ENCODE assay signal across 17 cellular contexts in the genomic region with DNA sequence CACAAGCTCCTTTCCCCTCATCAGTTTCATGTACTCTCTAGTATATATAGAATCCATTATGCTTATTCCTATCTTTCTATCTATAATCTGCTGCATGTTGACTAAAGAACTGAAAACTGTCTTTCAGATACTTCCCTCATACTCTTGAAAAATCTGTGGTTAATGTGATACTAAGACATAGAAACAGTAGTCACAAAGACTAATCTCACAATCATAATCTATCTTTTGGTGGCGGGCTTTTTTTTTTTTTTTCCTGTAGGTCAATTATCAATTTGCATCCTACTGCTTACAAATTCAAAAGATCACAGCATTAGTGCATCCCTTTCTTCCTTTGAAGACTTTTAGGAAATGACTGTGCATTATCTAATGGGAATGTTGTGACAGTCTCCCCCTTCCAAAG. TPM values are rescaled to one million over a fixed set of nuclear protein-coding genes. Genes with fewer than 3 reads are reported as not detected.
DNase-seq lines count a peak whose midpoint lies in the region; ATAC-seq and TF ChIP-seq lines count a peak whose summit lies in the region.
"Had no signal": no experiment of that assay in that cellular context is flagged by ENCODE, and none has a peak within 500 bp of the region (broad histone marks: within the 10 kb centered on the region; RNA-seq: fewer than 3 reads in every experiment).

No MANE protein-coding gene starts in this region.

- in situ Hi-C loops in ACHN (cut with HindIII; ENCODE audit: low pct_ligation_motif_present, low pct_unique_long_range_greater_than_20kb, low sequenced_read_pairs), result no loop called here

- POLR2A ChIA-PET in CD4-positive, alpha-beta T cell (lab: Charles Lee), result interaction anchor here (1.0 kb wide), 1 partner anchor 26 kb away, joined by 4 read pairs; no protein-coding TSS in a partner anchor

- no peak for DNase-seq in CD4-positive, alpha-beta T cell
- DNase-seq in GM12865 (ENCODE audit: low read depth), result peak; percentile 38
- no peak for DNase-seq in T-helper 2 cell treated with Interferon-gamma antibody and Interleukin-4, amounts not matched to agents 5 μg/mL and 100 μg/mL, for 36 hours (ENCODE audit: low spot score)
- no peak for DNase-seq in SHP77 treated with DMSO at 0.1 percent for 48 hours (lab: John Stamatoyannopoulos, UW)
- DNase-seq in osteoblast (ENCODE audit: insufficient read length, low spot score, missing footprints), result no peak
- no peak for DNase-seq in ACHN
- DNase-seq: activated naive CD4-positive, alpha-beta T cell treated with Interleukin-2 at 50 U/mL for 16 hours; mucosa of descending colon; NCI-H187; NCI-H226; NK-92 treated with Interleukin-12 subunit alpha and Interleukin-12 subunit beta, amount 100 ng/mL, for 24 hours; stimulated activated CD4-positive, alpha-beta T cell treated with anti-CD3 and anti-CD28 coated beads, Interleukin-4, amount 100 ng/mL, for 1 hour had no signal

- peak overlapping the region; percentile 65 for H3K4me3 Mint-ChIP-seq in CD4-positive, alpha-beta T cell
- H3K4me3 Mint-ChIP-seq in T-helper 2 cell treated with Interferon-gamma antibody and Interleukin-4, amounts not matched to agents 5 μg/mL and 100 μg/mL, for 36 hours, result peak overlapping the region; percentile 2

- intact Hi-C loops in CD4-positive, alpha-beta T cell (cut with DNase I, micrococcal nuclease), result loop anchor here in 1 of 2 experiments (5.0 to 10.0 kb wide), 3 partner anchors 277 to 1302 kb away; partner anchors contain the start of genes MUL1 and OTUD3

- no peaks in the 10 kb centered on the region for H3K9me3 Mint-ChIP-seq in CD4-positive, alpha-beta T cell
- H3K9me3 Mint-ChIP-seq in T-helper 2 cell treated with Interferon-gamma antibody and Interleukin-4, amounts not matched to agents 5 μg/mL and 100 μg/mL, for 36 hours, result no peaks in the 10 kb centered on the region

- no peaks in the 10 kb centered on the region for H3K27me3 ChIP-seq in CD4-positive, alpha-beta T cell (ENCODE audit: control insufficient read depth, insufficient read depth, low read length)
- H3K27me3 ChIP-seq in muscle layer of colon (ENCODE audit: control insufficient read depth in 1 of 2, insufficient read depth in 2 of 2, low read length in 2 of 2), result no peaks in the 10 kb centered on the region
- H3K27me3 ChIP-seq in osteoblast (ENCODE audit: insufficient read depth, low read length), result no peaks in the 10 kb centered on the region

- no peak overlapping the region for H3K9ac ChIP-seq in muscle layer of colon (ENCODE audit: low read length)
- H3K9ac ChIP-seq: parathyroid adenoma had no signal

- ATAC-seq in CD4-positive, alpha-beta T cell (ENCODE audit: poor library complexity), result no peak
- ATAC-seq: left lobe of liver, mucosa of descending colon had no signal

- H3K4me3 ChIP-seq in GM12865 (ENCODE audit: low read depth, low read length) (no peak overlapping the region), muscle layer of colon (ENCODE audit: low read depth in 1 of 2, low read length in 2 of 2) (no peak overlapping the region), osteoblast (ENCODE audit: insufficient read depth, low read length) (no peak overlapping the region)
- H3K4me3 ChIP-seq: coronary artery, mucosa of descending colon, thoracic aorta had no signal

- TF ChIP-seq CTCF in CD4-positive, alpha-beta T cell (IDR thresholded peaks at IDR 0.05), result no peak
- TF ChIP-seq CTCF in GM12865 (IDR thresholded peaks at IDR 0.05; ENCODE audit: insufficient read depth, low read depth, low read length, missing control alignments), result no peak
- no peak for TF ChIP-seq CTCF in osteoblast (IDR thresholded peaks at IDR 0.05; ENCODE audit: extremely low read depth, low read depth, low read length)

- H3K4me2 ChIP-seq in osteoblast (ENCODE audit: insufficient read depth, low read length), result no peak overlapping the region

- CTCF ChIA-PET in CD4-positive, alpha-beta T cell (lab: Charles Lee), result interaction anchor here (1.5 kb wide), 1 partner anchor 25 kb away, joined by 4 read pairs; no protein-coding TSS in a partner anchor

- H3K4me1 ChIP-seq in muscle layer of colon (ENCODE audit: insufficient read depth, low read length) (peaks cover 47% of the 10 kb centered on the region), osteoblast (ENCODE audit: insufficient read depth, low read length) (peaks cover 38% of the 10 kb centered on the region)

- H3K27ac ChIP-seq in CD4-positive, alpha-beta T cell (ENCODE audit: low read depth, low read length), result no peak overlapping the region
- H3K27ac ChIP-seq in muscle layer of colon (ENCODE audit: low read depth, low read length), result peak overlapping the region; percentile 34
- no peak overlapping the region for H3K27ac ChIP-seq in osteoblast (ENCODE audit: low read depth, low read length)
- H3K27ac ChIP-seq: coronary artery, parathyroid adenoma had no signal

- H3K27ac Mint-ChIP-seq in CD4-positive, alpha-beta T cell, result no peak overlapping the region
- peak overlapping the region; percentile 22 for H3K27ac Mint-ChIP-seq in T-helper 2 cell treated with Interferon-gamma antibody and Interleukin-4, amounts not matched to agents 5 μg/mL and 100 μg/mL, for 36 hours

- H4K20me1 ChIP-seq in osteoblast (ENCODE audit: insufficient read depth, low read length), result peaks cover 75% of the 10 kb centered on the region

- H3K36me3 Mint-ChIP-seq in CD4-positive, alpha-beta T cell (ENCODE audit: low read depth), result peaks cover 29% of the 10 kb centered on the region
- peaks cover 16% of the 10 kb centered on the region for H3K36me3 Mint-ChIP-seq in T-helper 2 cell treated with Interferon-gamma antibody and Interleukin-4, amounts not matched to agents 5 μg/mL and 100 μg/mL, for 36 hours (ENCODE audit: low read depth)

- H3K79me2 ChIP-seq in osteoblast (ENCODE audit: insufficient read depth, low read length), result peaks cover 98% of the 10 kb centered on the region

- H3K4me1 Mint-ChIP-seq in CD4-positive, alpha-beta T cell (ENCODE audit: low read depth), result peaks cover 68% of the 10 kb centered on the region
- peaks cover 56% of the 10 kb centered on the region for H3K4me1 Mint-ChIP-seq in T-helper 2 cell treated with Interferon-gamma antibody and Interleukin-4, amounts not matched to agents 5 μg/mL and 100 μg/mL, for 36 hours (ENCODE audit: low read depth)

- H3K36me3 ChIP-seq in muscle layer of colon (ENCODE audit: insufficient read depth, low read length) (peaks cover 12% of the 10 kb centered on the region), osteoblast (ENCODE audit: insufficient read depth, low read length) (peaks cover 12% of the 10 kb centered on the region)

- no peak overlapping the region for H2AFZ ChIP-seq in osteoblast (ENCODE audit: low read length)
- H2AFZ ChIP-seq: parathyroid adenoma had no signal

- no peaks in the 10 kb centered on the region for H3K27me3 Mint-ChIP-seq in CD4-positive, alpha-beta T cell
- H3K27me3 Mint-ChIP-seq in T-helper 2 cell treated with Interferon-gamma antibody and Interleukin-4, amounts not matched to agents 5 μg/mL and 100 μg/mL, for 36 hours (ENCODE audit: low read depth), result no peaks in the 10 kb centered on the region

- no peaks in the 10 kb centered on the region for H3K9me3 ChIP-seq in CD4-positive, alpha-beta T cell (ENCODE audit: control insufficient read depth, low read length)
- H3K9me3 ChIP-seq in muscle layer of colon (ENCODE audit: low read length) (no peaks in the 10 kb centered on the region), osteoblast (ENCODE audit: low read depth, low read length) (no peaks in the 10 kb centered on the region)
- H3K9me3 ChIP-seq: mucosa of descending colon, thoracic aorta had no signal

RNA-seq across cellular contexts. Expression of gene UBR4, which starts 4.7 kb away (rescaled TPM):
- 100 to 1,000 TPM; 116 to 125 TPM for total RNA-seq in CD4-positive, alpha-beta T cell
- total RNA-seq in osteoblast, result 134 and 149 TPM in 2 replicates

RNA-seq across cellular contexts. Expression of gene EMC1, which starts 45.9 kb away (rescaled TPM):
- 10 to 100 TPM; 21.9 to 22.2 TPM for total RNA-seq in CD4-positive, alpha-beta T cell
- 60.1 and 64.1 TPM in 2 replicates for total RNA-seq in osteoblast

RNA-seq across cellular contexts. Expression of gene MRTO4, which starts 46.2 kb away (rescaled TPM):
- 10 to 100 TPM; 10.2 to 12.0 TPM for total RNA-seq in CD4-positive, alpha-beta T cell
- total RNA-seq in osteoblast, result 17.4 and 18.5 TPM in 2 replicates
